18 cellular contexts compared by ENCODE assay signal in the genomic region with DNA sequence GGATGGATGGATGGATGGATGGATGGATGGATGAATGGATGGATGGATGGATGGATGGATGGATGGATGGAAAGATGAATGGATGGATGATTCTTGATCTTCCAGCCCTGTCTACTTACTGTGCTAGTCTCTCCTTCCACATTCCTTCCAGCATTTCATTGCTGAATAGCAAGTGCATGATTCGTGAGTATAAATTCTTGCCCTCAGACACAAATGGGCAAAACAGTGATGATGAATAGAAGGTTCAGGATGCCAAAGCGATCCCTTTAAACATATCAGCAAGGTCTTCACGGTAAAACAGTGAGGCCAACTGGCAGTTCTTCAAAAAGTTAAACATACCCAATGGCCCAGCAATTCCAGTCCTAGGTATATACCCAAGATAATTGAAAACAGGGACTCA.
DNase-seq lines count a peak whose midpoint lies in the region; ATAC-seq and TF ChIP-seq lines count a peak whose summit lies in the region.
"Had no signal": no experiment of that assay in that cellular context is flagged by ENCODE, and none has a peak within 500 bp of the region (broad histone marks: within the 10 kb centered on the region; RNA-seq: fewer than 3 reads in every experiment).

No MANE protein-coding gene starts in this region.

- no peak for TF ChIP-seq CTCF in HFFc6 (IDR thresholded peaks at IDR 0.05)
- TF ChIP-seq CTCF in cardiac fibroblast (IDR thresholded peaks at IDR 0.05; ENCODE audit: low read depth, low read length) = no peak

- peaks cover 26% of the 10 kb centered on the region for H3K27me3 Mint-ChIP-seq in HFFc6 (ENCODE audit: insufficient read depth)

- DNase-seq in AG08395 (ENCODE audit: low spot score) = peak; percentile 53
- peak; percentile 38 for DNase-seq in HFFc6
- DNase-seq in cardiac fibroblast (ENCODE audit: low read depth in 2 of 2) = peak; percentile 5 to 30
- DNase-seq in kidney glomerular epithelial cell (lab: John Stamatoyannopoulos, UW) = peak; percentile 43
- DNase-seq in activated CD4-positive, alpha-beta T cell treated with anti-CD3 and anti-CD28 coated beads, Interleukin-2, amount 50 U/mL, for 48 hours = no peak
- DNase-seq in DMS53 treated with DMSO at 0.1 percent for 48 hours (lab: John Stamatoyannopoulos, UW; ENCODE audit: unreplicated experiment) = no peak
- no peak for DNase-seq in NOMO-1 treated with dmso at 0.1 percent for 144 hours (lab: John Stamatoyannopoulos, UW; ENCODE audit: unreplicated experiment)
- DNase-seq: AML-193; Caco-2; CD4-positive, CD25-positive, alpha-beta regulatory T cell; DMS153; HCEC 1CT; KBM-7; NCI-H1417 treated with DMSO at 0.1 percent for 48 hours; NCI-H1930; NCI-H510A; NCI-H774 had no signal

- no peaks in the 10 kb centered on the region; the same call in 1 of the 2 replicates for H3K9me3 Mint-ChIP-seq in HFFc6

- no peak overlapping the region for H3K4me3 Mint-ChIP-seq in HFFc6
- H3K4me3 Mint-ChIP-seq: CD4-positive, CD25-positive, alpha-beta regulatory T cell had no signal

- H3K4me3 ChIP-seq in cardiac fibroblast (replicated peaks in 1 of 2; ENCODE audit: low read depth in 2 of 2, low read length in 2 of 2) = no peak overlapping the region

- no peak overlapping the region for H3K27ac Mint-ChIP-seq in HFFc6
- H3K27ac Mint-ChIP-seq: CD4-positive, CD25-positive, alpha-beta regulatory T cell had no signal

- no peaks in the 10 kb centered on the region for H3K36me3 Mint-ChIP-seq in HFFc6 (ENCODE audit: low read depth)
- H3K36me3 Mint-ChIP-seq: CD4-positive, CD25-positive, alpha-beta regulatory T cell had no signal

- ATAC-seq in esophagus mucosa = no peak

- peaks cover 5% of the 10 kb centered on the region for H3K4me1 Mint-ChIP-seq in HFFc6 (ENCODE audit: low read depth)
- H3K4me1 Mint-ChIP-seq: CD4-positive, CD25-positive, alpha-beta regulatory T cell had no signal

Comparison
In these comparisons a context has a peak if more than half of its experiments do, and no peak if none do; other contexts are left out.
1. DNase-seq: peak in AG08395 (single experiment), HFFc6 (single experiment), cardiac fibroblast (2 of 2) and kidney glomerular epithelial cell (single experiment); none in activated CD4-positive, alpha-beta T cell treated with anti-CD3 and anti-CD28 coated beads, Interleukin-2, amount 50 U/mL, for 48 hours (0 of 2), DMS53 treated with DMSO at 0.1 percent for 48 hours (single experiment) and NOMO-1 treated with dmso at 0.1 percent for 144 hours (single experiment).